In genomic region chr17:82615084-82616020, GRCh38 we compare ENCODE assay signal across 2 cellular contexts.
TF ChIP-seq lines count a peak whose summit lies in the region.

No MANE protein-coding gene starts in this region.

TF ChIP-seq in HEK293, 187 proteins besides CTCF, POLR2A, EP300 and RAD21 (continued from another document):
- TF ChIP-seq OSR2 (tag by site-specific recombination; IDR thresholded peaks at IDR 0.05) (no peak), ZNF132 (tag by site-specific recombination; IDR thresholded peaks at IDR 0.05; ENCODE audit: borderline replicate concordance) (no peak), ZNF148 (tag by site-specific recombination; IDR thresholded peaks at IDR 0.05; ENCODE audit: borderline replicate concordance) (no peak), ZNF785 (tag by site-specific recombination; IDR thresholded peaks at IDR 0.05) (no peak)

TF ChIP-seq in WTC11, 78 proteins besides CTCF, POLR2A, EP300 and RAD21 (continued from another document):
- TF ChIP-seq, protein P1, sequence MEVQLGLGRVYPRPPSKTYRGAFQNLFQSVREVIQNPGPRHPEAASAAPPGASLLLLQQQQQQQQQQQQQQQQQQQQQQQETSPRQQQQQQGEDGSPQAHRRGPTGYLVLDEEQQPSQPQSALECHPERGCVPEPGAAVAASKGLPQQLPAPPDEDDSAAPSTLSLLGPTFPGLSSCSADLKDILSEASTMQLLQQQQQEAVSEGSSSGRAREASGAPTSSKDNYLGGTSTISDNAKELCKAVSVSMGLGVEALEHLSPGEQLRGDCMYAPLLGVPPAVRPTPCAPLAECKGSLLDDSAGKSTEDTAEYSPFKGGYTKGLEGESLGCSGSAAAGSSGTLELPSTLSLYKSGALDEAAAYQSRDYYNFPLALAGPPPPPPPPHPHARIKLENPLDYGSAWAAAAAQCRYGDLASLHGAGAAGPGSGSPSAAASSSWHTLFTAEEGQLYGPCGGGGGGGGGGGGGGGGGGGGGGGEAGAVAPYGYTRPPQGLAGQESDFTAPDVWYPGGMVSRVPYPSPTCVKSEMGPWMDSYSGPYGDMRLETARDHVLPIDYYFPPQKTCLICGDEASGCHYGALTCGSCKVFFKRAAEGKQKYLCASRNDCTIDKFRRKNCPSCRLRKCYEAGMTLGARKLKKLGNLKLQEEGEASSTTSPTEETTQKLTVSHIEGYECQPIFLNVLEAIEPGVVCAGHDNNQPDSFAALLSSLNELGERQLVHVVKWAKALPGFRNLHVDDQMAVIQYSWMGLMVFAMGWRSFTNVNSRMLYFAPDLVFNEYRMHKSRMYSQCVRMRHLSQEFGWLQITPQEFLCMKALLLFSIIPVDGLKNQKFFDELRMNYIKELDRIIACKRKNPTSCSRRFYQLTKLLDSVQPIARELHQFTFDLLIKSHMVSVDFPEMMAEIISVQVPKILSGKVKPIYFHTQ (CRISPR knock-in tag; IDR thresholded peaks at IDR 0.05), result no peak
